8 cellular contexts compared by ENCODE assay signal in genomic region chr17:72030067-72030899, GRCh38.
A peak's percentile ranks its signal among the peaks of the same experiment; 100 is the strongest.
DNase-seq lines count a peak whose midpoint lies in the region; ATAC-seq and TF ChIP-seq lines count a peak whose summit lies in the region.

No MANE protein-coding gene starts in this region.

- TF ChIP-seq CTCF in GM12875 (IDR thresholded peaks at IDR 0.05; ENCODE audit: borderline replicate concordance, insufficient read depth, low read depth, low read length), result peak; percentile 59
- peak; percentile 48 for TF ChIP-seq CTCF in fibroblast of the aortic adventitia (IDR thresholded peaks at IDR 0.05; ENCODE audit: insufficient read depth, low read length)
- no peak for TF ChIP-seq CTCF in natural killer cell (IDR thresholded peaks at IDR 0.05)

- peak; percentile 75 for ATAC-seq in GM21717 (IDR thresholded peaks at IDR 0.05; ENCODE audit: unreplicated experiment)
- peak in 2 of 3 donors; percentile 43 to 48 for ATAC-seq in natural killer cell

- no peaks in the 10 kb centered on the region for H3K27me3 Mint-ChIP-seq in natural killer cell (ENCODE audit: low read depth in 2 of 2)

- H3K9me3 Mint-ChIP-seq in natural killer cell, result peaks cover 3 to 5% of the 10 kb centered on the region in 2 donors

- H3K4me3 ChIP-seq in GM12875 (ENCODE audit: low read depth, low read length) (peak overlapping the region; percentile 55), fibroblast of the aortic adventitia (ENCODE audit: low read depth, low read length) (peak overlapping the region; percentile 60)
- peak overlapping the region; percentile 50 for H3K4me3 ChIP-seq in Jurkat, Clone E6-1 (ENCODE audit: low read length)

- intact Hi-C loops in natural killer cell (cut with micrococcal nuclease), result no loop called here

- DNase-seq in Jurkat, Clone E6-1 (ENCODE audit: low read depth, low spot score), result peak; percentile 64
- peak; percentile 2 to 14 for DNase-seq in activated CD4-positive, alpha-beta T cell treated with anti-CD3 and anti-CD28 coated beads, Interleukin-2, amount 50 U/mL, for 48 hours
- DNase-seq in fibroblast of the aortic adventitia (ENCODE audit: low read depth) (peak; percentile 28), natural killer cell (no peak), SW 1271 (lab: John Stamatoyannopoulos, UW) (no peak)
- DNase-seq in effector CD4-positive, alpha-beta T cell, result no peak

- H3K4me1 Mint-ChIP-seq in natural killer cell, result peaks cover 12 to 23% of the 10 kb centered on the region in 2 donors

- no peaks in the 10 kb centered on the region for H3K36me3 Mint-ChIP-seq in natural killer cell

- peak overlapping the region in 1 of 2 donors; percentile 18 for H3K27ac Mint-ChIP-seq in natural killer cell

- H3K4me3 Mint-ChIP-seq in natural killer cell, result peak overlapping the region; percentile 63

Comparison
In these comparisons a context has a peak if more than half of its experiments do, and no peak if none do; other contexts are left out.
1. DNase-seq: peak in Jurkat, Clone E6-1 (single experiment), activated CD4-positive, alpha-beta T cell treated with anti-CD3 and anti-CD28 coated beads, Interleukin-2, amount 50 U/mL, for 48 hours (2 of 2) and fibroblast of the aortic adventitia (single experiment); none in natural killer cell (single experiment), effector CD4-positive, alpha-beta T cell (single experiment) and SW 1271 (0 of 2).
2. Peak in every context shown above with its lines, with median percentiles within 50 percentile points of each other: H3K4me3 ChIP-seq.